ENCODE assay signal across 8 cellular contexts in the genomic region with DNA sequence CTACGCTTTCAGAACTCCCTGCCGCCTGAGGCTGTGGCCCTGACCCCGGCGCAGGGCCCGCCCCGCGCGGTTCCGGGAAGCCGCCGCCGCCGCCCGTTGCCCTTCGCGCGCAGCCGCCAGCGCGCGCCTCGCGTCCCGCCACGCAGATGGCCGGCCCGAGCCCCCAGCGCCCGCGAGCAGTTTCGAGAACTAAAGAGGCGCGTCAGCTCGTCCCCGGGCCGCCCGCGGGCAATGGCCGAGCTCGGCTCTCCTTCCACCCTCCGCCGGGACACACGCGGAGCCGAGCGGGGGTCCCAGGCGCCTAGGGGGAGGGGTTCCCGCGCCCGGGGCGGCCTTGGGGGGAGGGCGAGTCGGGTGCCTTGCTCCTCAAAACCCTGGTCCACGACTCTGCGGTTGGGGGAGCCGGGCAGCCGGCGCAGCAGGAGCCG. TPM values are rescaled to one million over a fixed set of nuclear protein-coding genes. Genes with fewer than 3 reads are reported as not detected.
DNase-seq lines count a peak whose midpoint lies in the region; ATAC-seq, FAIRE-seq and TF ChIP-seq lines count a peak whose summit lies in the region.

No MANE protein-coding gene starts in this region.

- POLR2A ChIA-PET in Panc1 (lab: Charles Lee): interaction anchor here (0.5 to 1.4 kb wide), 6 partner anchors 10 to 204 kb away, joined by 3 to 10 read pairs (median 5); partner anchors contain the start of gene ZNF487

- H3K27ac ChIP-seq in Panc1 (ENCODE audit: low read length): peak overlapping the region; percentile 93
- H3K27ac ChIP-seq in cardiac muscle cell: peak overlapping the region; percentile 89
- peak overlapping the region; percentile 95 to 99 (median 98) for H3K27ac ChIP-seq in pancreas

- 1% methylated on average over 43 to 59 of the region's 59 CpGs for whole genome bisulfite sequencing in pancreas, 2 donors

- no peaks in the 10 kb centered on the region for H3K27me3 Mint-ChIP-seq in activated naive CD4-positive, alpha-beta T cell treated with anti-CD3 and anti-CD28 coated beads, Interleukin-2, amount 50 U/mL, for 24 hours

- CTCF ChIA-PET in Panc1 (lab: Charles Lee): no interaction called here

- ATAC-seq in HG02571 (IDR thresholded peaks at IDR 0.05; ENCODE audit: unreplicated experiment) (peak; percentile 23), Panc1 (peak; percentile 13; the same call in 1 of the 2 replicates), pancreas (peak; percentile 27 to 53 (median 33)), HG02938 (IDR thresholded peaks at IDR 0.05; ENCODE audit: unreplicated experiment) (no peak)

- intact Hi-C loops in Panc1 (cut with micrococcal nuclease; ENCODE audit: unreplicated experiment) (no loop called here), pancreas (cut with DNase I) (no loop called here)

- H3K27ac Mint-ChIP-seq in activated naive CD4-positive, alpha-beta T cell treated with anti-CD3 and anti-CD28 coated beads, Interleukin-2, amount 50 U/mL, for 24 hours: peak overlapping the region; percentile 99

- no TSS peak for BruUV-seq in Panc1 (replicated peaks; lab: Mats Ljungman, UMichigan)

- H3K4me3 Mint-ChIP-seq in activated naive CD4-positive, alpha-beta T cell treated with anti-CD3 and anti-CD28 coated beads, Interleukin-2, amount 50 U/mL, for 24 hours: peak overlapping the region; percentile 99

- H3K4me3 ChIP-seq in Panc1 (ENCODE audit: low read depth in 2 of 2, low read length in 2 of 2): peak overlapping the region; percentile 68 to 96
- H3K4me3 ChIP-seq in cardiac muscle cell: peak overlapping the region; percentile 77
- H3K4me3 ChIP-seq in pancreas: peak overlapping the region; percentile 54 to 75 (median 64)

- H3K4me1 ChIP-seq in Panc1 (ENCODE audit: control insufficient read depth, insufficient read depth, low read length): peaks cover 26% of the 10 kb centered on the region
- peaks cover 9% of the 10 kb centered on the region for H3K4me1 ChIP-seq in cardiac muscle cell (ENCODE audit: low read depth)
- H3K4me1 ChIP-seq in pancreas: peaks cover 0 to 36% (median 7%) of the 10 kb centered on the region in 3 donors

- peaks cover 36% of the 10 kb centered on the region for H3K4me1 Mint-ChIP-seq in activated naive CD4-positive, alpha-beta T cell treated with anti-CD3 and anti-CD28 coated beads, Interleukin-2, amount 50 U/mL, for 24 hours

- DNase-seq in DMS53 (lab: John Stamatoyannopoulos, UW) (peak; percentile 81), Panc1 (ENCODE audit: low read depth, low spot score) (no peak), cardiac muscle cell (ENCODE audit: low read depth in 1 of 2, low spot score in 1 of 2) (peak; percentile 58 to 76), pancreas (peak; percentile 50 to 85 (median 60)), RCC 7860 (ENCODE audit: low spot score) (no peak)

- in situ Hi-C loops in Panc1 (cut with HindIII; ENCODE audit: low pct_unique_long_range_greater_than_20kb, low sequenced_read_pairs): no loop called here

- peaks cover 19% of the 10 kb centered on the region for H3K36me3 Mint-ChIP-seq in activated naive CD4-positive, alpha-beta T cell treated with anti-CD3 and anti-CD28 coated beads, Interleukin-2, amount 50 U/mL, for 24 hours

- no peaks in the 10 kb centered on the region for H3K9me3 Mint-ChIP-seq in activated naive CD4-positive, alpha-beta T cell treated with anti-CD3 and anti-CD28 coated beads, Interleukin-2, amount 50 U/mL, for 24 hours

- peaks cover 9% of the 10 kb centered on the region for H3K36me3 ChIP-seq in Panc1 (ENCODE audit: control insufficient read depth, insufficient read depth, low read length)
- no peaks in the 10 kb centered on the region for H3K36me3 ChIP-seq in cardiac muscle cell
- H3K36me3 ChIP-seq in pancreas: no peaks in the 10 kb centered on the region

- TF ChIP-seq CTCF in Panc1 (IDR thresholded peaks at IDR 0.05) (no peak), cardiac muscle cell (IDR thresholded peaks at IDR 0.05; ENCODE audit: low read depth, low read length) (no peak), pancreas (IDR thresholded peaks at IDR 0.05) (no peak)

- FAIRE-seq in pancreas (lab: Jason Lieb, UNC) (no peak), RCC 7860 (lab: Jason Lieb, UNC) (no peak)

- no peaks in the 10 kb centered on the region for H3K9me3 ChIP-seq in Panc1 (ENCODE audit: control insufficient read depth, insufficient read depth, low read depth, low read length)
- H3K9me3 ChIP-seq in cardiac muscle cell (ENCODE audit: low read depth): no peaks in the 10 kb centered on the region
- no peaks in the 10 kb centered on the region for H3K9me3 ChIP-seq in pancreas

- H3K27me3 ChIP-seq in Panc1 (ENCODE audit: control insufficient read depth, insufficient read depth, low read length) (no peaks in the 10 kb centered on the region), cardiac muscle cell (no peaks in the 10 kb centered on the region), pancreas (no peaks in the 10 kb centered on the region)

RNA-seq across cellular contexts. Expression of gene HNRNPF, which starts 1.8 kb away (rescaled TPM):
- total RNA-seq in Panc1 (2021; ENCODE audit: unreplicated experiment) (466 TPM), cardiac muscle cell (180 and 189 TPM in 2 replicates), pancreas (100 to 1,000 TPM in 1 of 6 donors, 10 to 100 TPM in 5; 51.9 to 103 (median 84.5) TPM)
- 374 TPM for polyA plus RNA-seq in Panc1 (2012; ENCODE audit: insufficient read length)
- polyA plus RNA-seq in cardiac muscle cell (111 and 130 TPM in 2 replicates), pancreas (10 to 100 TPM; 26.5 to 56.8 TPM)

RNA-seq across cellular contexts. Expression of gene ZNF487, which starts 29.7 kb away (rescaled TPM):
- total RNA-seq in Panc1 (2021; ENCODE audit: unreplicated experiment): 7.6 TPM
- 6.6 TPM for polyA plus RNA-seq in Panc1 (2012; ENCODE audit: insufficient read length)
- 8.8 and 9.0 TPM in 2 replicates for total RNA-seq in cardiac muscle cell
- polyA plus RNA-seq in cardiac muscle cell: 5.3 and 6.0 TPM in 2 replicates
- 1 to 10 TPM in 5 of 6 donors, under 1 TPM in 1; 0.85 to 3.0 (median 1.7) TPM for total RNA-seq in pancreas
- 1 to 10 TPM; 2.2 to 5.0 TPM for polyA plus RNA-seq in pancreas

RNA-seq across cellular contexts. Expression of gene FXYD4, which starts 35.7 kb away (rescaled TPM):
- not detected for total RNA-seq in Panc1 (2021; ENCODE audit: unreplicated experiment)
- polyA plus RNA-seq in Panc1 (2012; ENCODE audit: insufficient read length): not detected
- total RNA-seq in cardiac muscle cell: not detected in 2 replicates
- polyA plus RNA-seq in cardiac muscle cell: 0.67 TPM in 1 of 2 replicates, not detected in the other
- total RNA-seq in pancreas: under 1 TPM in 1 of 6 donors, not detected in 5; 0.31 TPM
- polyA plus RNA-seq in pancreas: under 1 TPM in 1 of 2 donors, not detected in 1; 0.28 TPM

Comparison
In these comparisons a context has a peak if more than half of its experiments do, and no peak if none do; other contexts are left out.
1. DNase-seq: peak in DMS53 (single experiment), cardiac muscle cell (2 of 2) and pancreas (6 of 6); none in Panc1 (single experiment) and RCC 7860 (single experiment).
2. Peak in every context shown above with its lines, with median percentiles within 50 percentile points of each other: H3K27ac ChIP-seq and H3K4me3 ChIP-seq.